In the genomic region with DNA sequence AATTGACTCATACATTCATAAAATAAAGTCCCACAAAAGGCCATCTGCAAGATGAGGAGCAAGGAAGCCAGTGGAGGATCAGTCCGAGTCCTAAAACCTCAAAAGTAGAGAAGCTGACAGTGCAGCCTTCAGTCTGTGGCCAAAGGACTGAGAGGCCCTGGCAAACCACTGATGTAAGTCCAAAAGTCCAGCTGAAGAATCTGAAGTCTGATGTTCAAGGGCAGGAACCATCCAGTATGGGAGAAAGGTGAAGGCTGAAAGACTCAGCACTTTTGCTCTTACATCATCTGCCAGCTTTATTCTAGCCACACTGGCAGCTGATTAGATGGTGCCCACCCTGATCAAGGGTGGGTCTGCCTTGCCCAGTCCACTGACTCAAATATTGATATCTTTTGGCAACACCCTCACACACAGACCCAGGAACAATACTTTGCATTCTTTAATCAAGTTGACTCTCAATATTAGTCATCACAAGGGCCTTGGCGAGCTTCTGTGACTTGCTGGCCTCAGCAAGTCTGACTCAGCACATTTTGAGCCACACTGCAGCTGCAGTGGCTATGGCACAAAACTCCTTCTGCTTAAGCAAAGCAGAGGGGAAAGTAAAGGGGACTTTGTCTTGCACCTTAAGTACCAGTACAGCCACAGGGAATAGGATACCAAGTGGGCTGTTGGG, we compare ENCODE assay signal across 10 cellular contexts.
DNase-seq lines count a peak whose midpoint lies in the region; ATAC-seq and TF ChIP-seq lines count a peak whose summit lies in the region.
"Had no signal": no experiment of that assay in that cellular context is flagged by ENCODE, and none has a peak within 500 bp of the region (broad histone marks: within the 10 kb centered on the region; RNA-seq: fewer than 3 reads in every experiment).

No MANE protein-coding gene starts in this region.

- intact Hi-C loops in left cardiac atrium (cut with DNase I): no loop called here

- DNase-seq in HCEC 1CT (peak; percentile 75), LHCN-M2 (ENCODE audit: low read depth) (peak; percentile 26), fibroblast of the aortic adventitia (ENCODE audit: low read depth) (peak; percentile 88), NK-92 (lab: John Stamatoyannopoulos, UW; ENCODE audit: unreplicated experiment) (no peak), left cardiac atrium (no peak), NCI-H748 (lab: John Stamatoyannopoulos, UW; ENCODE audit: unreplicated experiment) (no peak), T-helper 9 cell (no peak)
- DNase-seq: heart right ventricle, NCI-H510A had no signal

- H3K4me3 ChIP-seq in fibroblast of the aortic adventitia (ENCODE audit: low read depth, low read length): no peak overlapping the region
- H3K4me3 ChIP-seq: heart right ventricle had no signal

- TF ChIP-seq CTCF in fibroblast of the aortic adventitia (IDR thresholded peaks at IDR 0.05; ENCODE audit: insufficient read depth, low read length): no peak

- ATAC-seq in GM18498 (IDR thresholded peaks at IDR 0.05; ENCODE audit: unreplicated experiment) (peak; percentile 74), left cardiac atrium (no peak)

Comparison
In these comparisons a context has a peak if more than half of its experiments do, and no peak if none do; other contexts are left out.
1. DNase-seq: peak in HCEC 1CT (single experiment), LHCN-M2 (single experiment) and fibroblast of the aortic adventitia (single experiment); none in NK-92 (single experiment), left cardiac atrium (single experiment), NCI-H748 (single experiment) and T-helper 9 cell (single experiment).